ENCODE assay signal across 21 cellular contexts in genomic region chr5:170781946-170782345, GRCh38. TPM values are rescaled to one million over a fixed set of nuclear protein-coding genes. Genes with fewer than 3 reads are reported as not detected.
DNase-seq lines count a peak whose midpoint lies in the region; ATAC-seq and TF ChIP-seq lines count a peak whose summit lies in the region.
"Had no signal": no experiment of that assay in that cellular context is flagged by ENCODE, and none has a peak within 500 bp of the region (broad histone marks: within the 10 kb centered on the region; RNA-seq: fewer than 3 reads in every experiment).

No MANE protein-coding gene starts in this region.

- H3K18ac ChIP-seq in mesendoderm (ENCODE audit: low read length): no peak overlapping the region
- H3K18ac ChIP-seq in trophoblast cell (ENCODE audit: low read length): peak overlapping the region; percentile 29

- TF ChIP-seq CTCF in left ventricle myocardium inferior (IDR thresholded peaks at IDR 0.05; ENCODE audit: borderline replicate concordance): no peak

- H4K12ac ChIP-seq in trophoblast cell (ENCODE audit: low read depth, low read length): no peak overlapping the region

- no peaks in the 10 kb centered on the region for H3K27me3 ChIP-seq in left ventricle myocardium inferior (ENCODE audit: low read depth)
- no peaks in the 10 kb centered on the region for H3K27me3 ChIP-seq in mesendoderm (ENCODE audit: insufficient read depth, low read length, poor library complexity)
- no peaks in the 10 kb centered on the region for H3K27me3 ChIP-seq in trophoblast cell (ENCODE audit: insufficient read depth, low read length)
- H3K27me3 ChIP-seq: BE2C; BLaER1 treated with 17β-estradiol and CSF1 and Interleukin-3, amounts not matched to agents 10 nM and 100 nM had no signal

- H3K9me3 ChIP-seq in left ventricle myocardium inferior (replicated peaks) (no peaks in the 10 kb centered on the region), trophoblast cell (ENCODE audit: insufficient read depth, low read depth, low read length) (no peaks in the 10 kb centered on the region)
- H3K9me3 ChIP-seq: A549; BE2C; BLaER1 treated with 17β-estradiol and CSF1 and Interleukin-3, amounts not matched to agents 10 nM and 100 nM had no signal

- no peak overlapping the region for H3K4me3 ChIP-seq in left ventricle myocardium inferior
- H3K4me3 ChIP-seq in mesendoderm (ENCODE audit: low read length): no peak overlapping the region
- no peak overlapping the region for H3K4me3 ChIP-seq in trophoblast cell (ENCODE audit: low read depth, low read length)
- H3K4me3 ChIP-seq: A549; BLaER1 treated with 17β-estradiol and CSF1 and Interleukin-3, amounts not matched to agents 10 nM and 100 nM; GM23338 had no signal

- ATAC-seq in left ventricle myocardium superior: no peak
- ATAC-seq: A549, GM23338 had no signal

- intact Hi-C loops in left ventricle myocardium inferior (cut with micrococcal nuclease): no loop called here
- intact Hi-C loops in left ventricle myocardium superior (cut with micrococcal nuclease): no loop called here

- H3K27ac ChIP-seq in left ventricle myocardium inferior (replicated peaks): peak overlapping the region; percentile 63
- H3K27ac ChIP-seq in mesendoderm (ENCODE audit: low read depth, low read length): no peak overlapping the region
- H3K27ac ChIP-seq in trophoblast cell (ENCODE audit: low read depth, low read length): peak overlapping the region; percentile 92
- H3K27ac ChIP-seq: A549; BLaER1 treated with 17β-estradiol and CSF1 and Interleukin-3, amounts not matched to agents 10 nM and 100 nM had no signal

- H3K79me1 ChIP-seq in mesendoderm (ENCODE audit: low read length) (no peaks in the 10 kb centered on the region), trophoblast cell (ENCODE audit: low read length) (peaks cover 38% of the 10 kb centered on the region)

- H3K36me3 ChIP-seq in left ventricle myocardium inferior (no peaks in the 10 kb centered on the region), mesendoderm (ENCODE audit: control insufficient read depth, insufficient read depth, low read length) (no peaks in the 10 kb centered on the region), trophoblast cell (ENCODE audit: control insufficient read depth in 1 of 2, insufficient read depth in 2 of 2, low read length in 2 of 2) (peaks cover 3 to 12% of the 10 kb centered on the region in 2 experiments)
- H3K36me3 ChIP-seq: BE2C; BLaER1 treated with 17β-estradiol and CSF1 and Interleukin-3, amounts not matched to agents 10 nM and 100 nM had no signal

- H3K4me2 ChIP-seq in mesendoderm (ENCODE audit: low read length) (no peak overlapping the region), trophoblast cell (ENCODE audit: low read length) (no peak overlapping the region)
- H3K4me2 ChIP-seq: A549, GM23338 had no signal

- peak overlapping the region; percentile 49 for H3K14ac ChIP-seq in trophoblast cell (ENCODE audit: low read length)

- H3K4me1 ChIP-seq in left ventricle myocardium inferior: peaks cover 39% of the 10 kb centered on the region
- peaks cover 1% of the 10 kb centered on the region for H3K4me1 ChIP-seq in mesendoderm (ENCODE audit: control insufficient read depth, low read depth, low read length)
- H3K4me1 ChIP-seq in trophoblast cell (ENCODE audit: control insufficient read depth in 1 of 2, insufficient read depth in 2 of 2, low read length in 2 of 2): peaks cover 24 to 33% of the 10 kb centered on the region in 2 experiments
- H3K4me1 ChIP-seq: A549; BLaER1 treated with 17β-estradiol and CSF1 and Interleukin-3, amounts not matched to agents 10 nM and 100 nM had no signal

- H3K9ac ChIP-seq in mesendoderm (ENCODE audit: low read length) (no peak overlapping the region), trophoblast cell (ENCODE audit: low read length) (no peak overlapping the region)
- H3K9ac ChIP-seq: BLaER1 treated with 17β-estradiol and CSF1 and Interleukin-3, amounts not matched to agents 10 nM and 100 nM had no signal

- H2BK12ac ChIP-seq in trophoblast cell (ENCODE audit: low read length): peak overlapping the region; percentile 85

- H3K23ac ChIP-seq in mesendoderm (ENCODE audit: low read length) (no peak overlapping the region), trophoblast cell (ENCODE audit: low read length) (no peak overlapping the region)

- H2AK5ac ChIP-seq in mesendoderm (ENCODE audit: low read length): no peak overlapping the region
- H2AK5ac ChIP-seq in trophoblast cell (ENCODE audit: low read length): peak overlapping the region; percentile 42

- no peak overlapping the region for H4K5ac ChIP-seq in mesendoderm (ENCODE audit: low read length)

- no CpG with 5 or more reads among the region's 1 CpG for WGBS in mesendoderm (ENCODE audit: extremely low coverage, insufficient coverage, low lambda C conversion rate)
- no CpG with 5 or more reads among the region's 1 CpG for WGBS in trophoblast cell (ENCODE audit: extremely low coverage, insufficient coverage, insufficient read length)

- H2AFZ ChIP-seq in trophoblast cell (ENCODE audit: insufficient read depth, low read length, poor library complexity): no peak overlapping the region
- H2AFZ ChIP-seq: GM23338 had no signal

- no peaks in the 10 kb centered on the region for H3K79me2 ChIP-seq in mesendoderm (ENCODE audit: control insufficient read depth, insufficient read depth, low read length)
- H3K79me2 ChIP-seq in trophoblast cell (ENCODE audit: control insufficient read depth, insufficient read depth, low read length, poor library complexity): peaks cover 28% of the 10 kb centered on the region

- no peak for DNase-seq in left ventricle myocardium inferior
- no peak for DNase-seq in left ventricle myocardium superior
- DNase-seq in mesendoderm: peak; percentile 35
- DNase-seq in trophoblast cell: peak; percentile 55 to 63
- DNase-seq in pons (ENCODE audit: low spot score): no peak
- no peak for DNase-seq in NCI-H1694 (lab: John Stamatoyannopoulos, UW)
- no peak for DNase-seq in HuH-7 (ENCODE audit: low spot score)
- DNase-seq: 8988T; ACHN; AML-193; CD4-positive, alpha-beta T cell; CD8-positive, alpha-beta memory T cell; GF-D8; H7; HCEC 1CT had no signal

- peak overlapping the region; percentile 90 for H4K91ac ChIP-seq in trophoblast cell (ENCODE audit: low read depth, low read length)

- H2BK120ac ChIP-seq in mesendoderm (ENCODE audit: low read depth, low read length): no peak overlapping the region
- H2BK120ac ChIP-seq in trophoblast cell (ENCODE audit: insufficient read depth, low read length, poor library complexity): peak overlapping the region; percentile 77

- H3K4ac ChIP-seq in mesendoderm (ENCODE audit: low read depth, low read length) (no peak overlapping the region), trophoblast cell (ENCODE audit: low read depth, low read length) (no peak overlapping the region)

- H4K8ac ChIP-seq in mesendoderm (ENCODE audit: low read depth, low read length) (no peak overlapping the region), trophoblast cell (ENCODE audit: low read depth, low read length) (no peak overlapping the region)

- no peak overlapping the region for H2BK5ac ChIP-seq in mesendoderm (ENCODE audit: low read length)
- peak overlapping the region; percentile 78 for H2BK5ac ChIP-seq in trophoblast cell (ENCODE audit: low read depth, low read length, poor library complexity)

- no peak overlapping the region for H3K56ac ChIP-seq in mesendoderm (ENCODE audit: low read length)

- no peak overlapping the region for H2BK15ac ChIP-seq in mesendoderm (replicated peaks; ENCODE audit: low read depth)

RNA-seq across cellular contexts. Expression of gene GABRP, which starts 1.6 kb away (rescaled TPM):
- total RNA-seq in left ventricle myocardium inferior (0.49 TPM), left ventricle myocardium superior (not detected)
- 1.4 TPM for polyA plus RNA-seq in mesendoderm (2013, experiment 1 of 2)
- polyA plus RNA-seq in mesendoderm (2013, experiment 2 of 2): 1.2 TPM
- polyA plus RNA-seq in trophoblast cell (2013): 935 and 1,007 TPM in 2 replicates
- total RNA-seq: CD4-positive, alpha-beta T cell; CD8-positive, alpha-beta memory T cell; G401 had no signal
- polyA plus RNA-seq: A549; CD14-positive monocyte; CD8-positive, alpha-beta memory T cell had no signal

Comparison
In these comparisons a context has a peak if more than half of its experiments do, and no peak if none do; other contexts are left out.
1. DNase-seq: peak in mesendoderm (single experiment) and trophoblast cell (2 of 2); none in left ventricle myocardium inferior (single experiment), left ventricle myocardium superior (single experiment), pons (single experiment), NCI-H1694 (single experiment) and HuH-7 (single experiment).